In the genomic region with DNA sequence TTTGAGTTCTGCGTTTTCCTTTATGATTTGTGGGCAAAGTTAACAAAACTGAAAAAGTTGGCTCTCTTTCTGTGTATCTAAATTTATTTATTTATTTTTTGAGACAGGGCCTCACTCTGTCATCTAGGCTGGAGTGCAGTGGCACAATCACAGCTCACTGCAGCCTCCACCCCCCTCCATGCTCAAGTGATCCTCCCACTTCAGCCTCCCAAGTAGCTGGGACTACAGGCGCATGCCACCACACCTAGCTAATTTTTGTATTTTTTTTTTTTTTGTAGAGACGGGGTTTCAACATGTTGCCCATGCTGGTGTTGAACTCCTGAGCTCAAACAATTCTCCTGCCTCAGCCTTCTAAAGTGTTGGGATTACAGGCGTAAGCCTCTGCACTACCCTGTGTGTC, we compare ENCODE assay signal across 3 cellular contexts. TPM values are rescaled to one million over a fixed set of nuclear protein-coding genes. Genes with fewer than 3 reads are reported as not detected.
"Had no signal": no experiment of that assay in that cellular context is flagged by ENCODE, and none has a peak within 500 bp of the region (broad histone marks: within the 10 kb centered on the region; RNA-seq: fewer than 3 reads in every experiment).

No MANE protein-coding gene starts in this region.

RNA-seq across cellular contexts. Expression of gene SLC47A1, which starts 6.7 kb away (rescaled TPM):
- total RNA-seq: activated CD4-positive, alpha-beta T cell treated with anti-CD3 and anti-CD28 coated beads, Interleukin-2, amount 10 ng/mL, durations not matched to agents 24 days and 14 days; activated CD8-positive, alpha-beta T cell treated with anti-CD3 and anti-CD28 coated beads, Interleukin-2, amount 10 ng/mL, durations not matched to agents 7 days and 5 days; activated naive CD8-positive, alpha-beta T cell treated with anti-CD3 and anti-CD28 coated beads for 36 hours had no signal
